In the genomic region with DNA sequence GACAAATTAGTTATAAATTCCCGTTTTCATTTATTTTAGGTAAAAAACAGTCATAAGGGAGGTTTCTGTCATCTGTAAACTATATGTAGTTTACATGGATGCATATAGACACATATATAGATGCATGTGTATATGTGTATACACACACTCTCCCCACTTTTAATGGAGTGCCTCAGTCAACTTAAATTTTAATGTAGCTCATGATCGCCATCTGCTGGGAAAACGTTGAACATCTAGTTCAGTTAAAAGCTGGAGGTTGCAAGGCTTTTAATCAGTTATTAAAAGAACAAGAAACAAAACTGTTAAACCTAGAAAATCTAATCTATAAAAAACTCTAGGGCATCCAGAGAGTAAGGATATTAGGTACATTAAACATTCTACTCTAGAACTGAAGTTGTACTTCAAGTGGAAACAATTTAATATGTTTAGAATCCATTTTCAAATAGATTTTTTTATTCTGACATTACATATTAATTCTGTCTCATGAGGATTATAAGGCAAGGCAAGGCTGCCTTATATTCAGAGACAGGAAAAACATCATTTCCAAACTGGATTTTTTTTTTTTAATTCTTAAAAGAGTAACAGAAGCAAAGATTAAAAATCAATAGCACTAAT, we compare ENCODE assay signal across 8 cellular contexts.
DNase-seq lines count a peak whose midpoint lies in the region; TF ChIP-seq lines count a peak whose summit lies in the region.

No MANE protein-coding gene starts in this region.

- H3K4me3 ChIP-seq in HFF-Myc (replicated peaks; ENCODE audit: low read depth, low read length), result no peak overlapping the region

- peak; percentile 37 for TF ChIP-seq CTCF in HFF-Myc (IDR thresholded peaks at IDR 0.05; ENCODE audit: low read depth, low read length, missing control alignments)

- DNase-seq in NCI-H82 (lab: John Stamatoyannopoulos, UW) (peak; percentile 45), NCI-H82 treated with DMSO at 0.1 percent for 48 hours (lab: John Stamatoyannopoulos, UW; ENCODE audit: unreplicated experiment) (no peak), HFF-Myc (ENCODE audit: extremely low read depth, low read depth) (peak; percentile 14), NCI-H510A (lab: John Stamatoyannopoulos, UW) (peak; percentile 0), germinal center (ENCODE audit: low spot score) (peak; percentile 26), renal cortical epithelial cell (ENCODE audit: low read depth) (peak; percentile 56)
- peak; percentile 31 to 35 for DNase-seq in activated T-cell treated with anti-CD3 and anti-CD28 coated beads, Interleukin-2, amount 50 U/mL, for 48 hours
- DNase-seq in NK-92 treated with Interleukin-12 subunit alpha and Interleukin-12 subunit beta, amount 100 ng/mL, for 24 hours (lab: John Stamatoyannopoulos, UW), result no peak

Comparison
In these comparisons a context has a peak if more than half of its experiments do, and no peak if none do; other contexts are left out.
1. DNase-seq: peak in NCI-H82 (single experiment), HFF-Myc (single experiment), NCI-H510A (single experiment), activated T-cell treated with anti-CD3 and anti-CD28 coated beads, Interleukin-2, amount 50 U/mL, for 48 hours (2 of 2), germinal center (single experiment) and renal cortical epithelial cell (single experiment); none in NCI-H82 treated with DMSO at 0.1 percent for 48 hours (single experiment) and NK-92 treated with Interleukin-12 subunit alpha and Interleukin-12 subunit beta, amount 100 ng/mL, for 24 hours (single experiment).